Comparison of ENCODE assay signal across 1 cellular context in the genomic region with DNA sequence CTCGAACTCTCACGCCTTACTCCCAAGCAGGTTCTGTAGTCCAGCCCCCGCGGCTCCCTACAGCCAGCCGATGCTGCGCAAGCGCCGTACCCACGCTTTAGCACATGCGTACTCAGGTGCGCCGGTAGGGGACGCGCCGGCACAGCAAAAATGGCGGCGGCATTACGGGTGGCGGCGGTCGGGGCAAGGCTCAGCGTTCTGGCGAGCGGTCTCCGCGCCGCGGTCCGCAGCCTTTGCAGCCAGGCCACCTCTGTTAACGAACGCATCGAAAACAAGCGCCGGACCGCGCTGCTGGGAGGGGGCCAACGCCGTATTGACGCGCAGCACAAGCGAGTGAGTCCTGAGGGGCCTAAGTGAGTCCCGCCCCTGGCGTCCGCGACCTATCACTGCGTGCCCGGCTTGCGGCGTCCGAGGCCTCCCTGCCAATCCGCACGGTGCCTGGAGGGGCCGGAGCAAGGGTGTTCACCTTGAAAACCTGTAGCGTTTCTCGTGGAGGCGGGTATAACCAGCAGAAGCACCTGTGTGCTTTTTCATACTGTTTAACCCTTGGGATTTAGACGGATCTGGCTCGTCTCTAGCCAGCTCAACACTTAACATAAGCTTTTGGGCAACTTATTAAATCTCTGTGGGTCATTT.
TF ChIP-seq lines count a peak whose summit lies in the region.

Gene PCCB (plus strand): TSS at position 115 of the 636 bp plus-strand sequence. CDS start 36 bp downstream, at position 151.

TF ChIP-seq in HCT116, 20 proteins besides CTCF, POLR2A, EP300 and RAD21 (continued from another document):
- TF ChIP-seq, protein P1, sequence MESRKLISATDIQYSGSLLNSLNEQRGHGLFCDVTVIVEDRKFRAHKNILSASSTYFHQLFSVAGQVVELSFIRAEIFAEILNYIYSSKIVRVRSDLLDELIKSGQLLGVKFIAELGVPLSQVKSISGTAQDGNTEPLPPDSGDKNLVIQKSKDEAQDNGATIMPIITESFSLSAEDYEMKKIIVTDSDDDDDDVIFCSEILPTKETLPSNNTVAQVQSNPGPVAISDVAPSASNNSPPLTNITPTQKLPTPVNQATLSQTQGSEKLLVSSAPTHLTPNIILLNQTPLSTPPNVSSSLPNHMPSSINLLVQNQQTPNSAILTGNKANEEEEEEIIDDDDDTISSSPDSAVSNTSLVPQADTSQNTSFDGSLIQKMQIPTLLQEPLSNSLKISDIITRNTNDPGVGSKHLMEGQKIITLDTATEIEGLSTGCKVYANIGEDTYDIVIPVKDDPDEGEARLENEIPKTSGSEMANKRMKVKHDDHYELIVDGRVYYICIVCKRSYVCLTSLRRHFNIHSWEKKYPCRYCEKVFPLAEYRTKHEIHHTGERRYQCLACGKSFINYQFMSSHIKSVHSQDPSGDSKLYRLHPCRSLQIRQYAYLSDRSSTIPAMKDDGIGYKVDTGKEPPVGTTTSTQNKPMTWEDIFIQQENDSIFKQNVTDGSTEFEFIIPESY (IDR thresholded peaks at IDR 0.05; ENCODE audit: extremely low read depth, insufficient replicate concordance, low read length) = no peak
- TF ChIP-seq SP1 (IDR thresholded peaks at IDR 0.05; ENCODE audit: low read depth) (peak; percentile 66), CEBPB (IDR thresholded peaks at IDR 0.05; ENCODE audit: low read depth) (no peak), ZFX (IDR thresholded peaks at IDR 0.05) (no peak; the same call in none of the 2 replicates), JUND (IDR thresholded peaks at IDR 0.05) (no peak), CBX3 (IDR thresholded peaks at IDR 0.05; ENCODE audit: low read depth) (no peak), POLR2AphosphoS5 (IDR thresholded peaks at IDR 0.05; ENCODE audit: low read depth, low read length) (peak; percentile 82), SRF (IDR thresholded peaks at IDR 0.05; ENCODE audit: low read depth) (no peak)
